In genomic region chr14:95025941-95026340, GRCh38 we compare ENCODE assay signal across 26 cellular contexts.
"Had no signal": no experiment of that assay in that cellular context is flagged by ENCODE, and none has a peak within 500 bp of the region (broad histone marks: within the 10 kb centered on the region; RNA-seq: fewer than 3 reads in every experiment).

No MANE protein-coding gene starts in this region.

- H3K4me3 ChIP-seq: SK-N-MC had no signal

- H3K9me3 Mint-ChIP-seq: activated CD4-positive, alpha-beta T cell treated with anti-CD3 and anti-CD28 coated beads, Interleukin-2, amount 10 ng/mL, durations not matched to agents 24 days and 14 days; activated naive CD8-positive, alpha-beta T cell treated with anti-CD3 and anti-CD28 coated beads for 36 hours; activated T-cell treated with anti-CD3 and anti-CD28 coated beads, Interleukin-2, amount 50 U/mL, for 4 hours had no signal

- H3K4me3 Mint-ChIP-seq: activated B cell treated with CpG ODN at 0.5 μM for 24 hours; activated CD4-positive, alpha-beta T cell treated with anti-CD3 and anti-CD28 coated beads, Interleukin-2, amount 10 ng/mL, durations not matched to agents 24 days and 14 days; activated naive CD4-positive, alpha-beta T cell treated with anti-CD3 and anti-CD28 coated beads for 36 hours; activated naive CD8-positive, alpha-beta T cell treated with anti-CD3 and anti-CD28 coated beads for 36 hours; activated T-cell treated with anti-CD3 and anti-CD28 coated beads, Interleukin-2, amount 50 U/mL, for 4 hours; IgD-negative memory B cell; T-cell had no signal

- DNase-seq: activated B cell treated with CpG ODN at 0.5 μM for 24 hours; activated CD4-positive, alpha-beta T cell treated with anti-CD3 and anti-CD28 coated beads for 1 hour; activated CD4-positive, alpha-beta T cell treated with anti-CD3 and anti-CD28 coated beads, Interleukin-2, amount 10 ng/mL, durations not matched to agents 24 days and 14 days; activated CD4-positive, alpha-beta T cell treated with anti-CD3 and anti-CD28 coated beads, Interleukin-2, amount 50 U/mL, for 48 hours; activated gamma-delta T cell; activated naive CD4-positive, alpha-beta T cell treated with anti-CD3 and anti-CD28 coated beads for 36 hours; activated naive CD8-positive, alpha-beta T cell treated with anti-CD3 and anti-CD28 coated beads for 36 hours; activated T-cell treated with anti-CD3 and anti-CD28 coated beads, Interleukin-2, amount 50 U/mL, for 4 hours; anterior cingulate cortex; KG1; NCI-H1048; NCI-H1694; NCI-H2029; NCI-H2107; NCI-H2171 treated with DMSO at 0.1 percent for 48 hours; NCI-H345; NCI-H510A treated with DMSO at 0.1 percent for 48 hours; NCI-H69; NK-92 treated with Interleukin-12 subunit alpha and Interleukin-12 subunit beta, amount 100 ng/mL, for 24 hours; OCI-M1; RPMI8226; T-cell; T-helper 2 cell; T1000 had no signal

- H3K27ac Mint-ChIP-seq: activated B cell treated with CpG ODN at 0.5 μM for 24 hours; activated CD4-positive, alpha-beta T cell treated with anti-CD3 and anti-CD28 coated beads, Interleukin-2, amount 10 ng/mL, durations not matched to agents 24 days and 14 days; activated naive CD4-positive, alpha-beta T cell treated with anti-CD3 and anti-CD28 coated beads for 36 hours; activated naive CD8-positive, alpha-beta T cell treated with anti-CD3 and anti-CD28 coated beads for 36 hours; IgD-negative memory B cell; T-cell had no signal

- H3K36me3 Mint-ChIP-seq: activated naive CD8-positive, alpha-beta T cell treated with anti-CD3 and anti-CD28 coated beads for 36 hours; T-cell had no signal

- H3K4me1 Mint-ChIP-seq: activated B cell treated with CpG ODN at 0.5 μM for 24 hours; activated CD4-positive, alpha-beta T cell treated with anti-CD3 and anti-CD28 coated beads, Interleukin-2, amount 10 ng/mL, durations not matched to agents 24 days and 14 days; IgD-negative memory B cell had no signal

- H3K27ac ChIP-seq: SK-N-MC had no signal
